Comparison of ENCODE assay signal across 2 cellular contexts in the genomic region with DNA sequence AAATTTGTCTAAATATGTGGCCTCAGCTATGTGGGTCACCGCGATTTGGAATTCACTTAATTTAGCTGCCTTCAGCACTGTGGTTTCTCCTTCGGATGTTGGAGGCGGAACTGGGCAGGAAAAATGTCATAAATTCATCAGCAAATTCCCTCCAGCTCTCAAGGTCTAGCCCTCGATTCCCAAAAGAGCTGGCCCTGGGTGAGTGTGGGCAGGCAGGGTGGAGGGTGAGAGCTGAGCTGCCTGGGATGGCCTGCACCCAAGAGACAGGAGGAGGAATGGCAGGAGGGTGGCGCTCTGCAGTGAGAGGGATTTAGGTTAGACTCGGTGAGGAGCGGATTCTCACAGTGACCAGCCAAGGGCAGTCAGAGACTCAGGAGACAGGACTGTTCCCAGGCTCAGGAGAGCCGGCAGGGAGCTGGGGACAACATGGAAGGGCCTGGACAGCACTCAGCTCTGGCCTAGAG.
TF ChIP-seq lines count a peak whose summit lies in the region.

No MANE protein-coding gene starts in this region.

TF ChIP-seq in SK-N-SH, 30 proteins besides CTCF, POLR2A, EP300 and RAD21:
- TF ChIP-seq POLR2AphosphoS5 (IDR thresholded peaks at IDR 0.05; ENCODE audit: low read depth, low read length), result no peak
- TF ChIP-seq NRF1 (IDR thresholded peaks at IDR 0.05; ENCODE audit: low read depth, low read length), result no peak
- TF ChIP-seq FOSL2 (IDR thresholded peaks at IDR 0.05; ENCODE audit: borderline replicate concordance, low read depth), result no peak
- TF ChIP-seq CHD2 (IDR thresholded peaks at IDR 0.05; ENCODE audit: low read length, partially characterized antibody), result no peak
- no peak for TF ChIP-seq EZH2phosphoT487 (IDR thresholded peaks at IDR 0.05; ENCODE audit: borderline replicate concordance, low read depth)
- no peak for TF ChIP-seq RFX5 (IDR thresholded peaks at IDR 0.05; ENCODE audit: low read length)
- TF ChIP-seq, protein P1, sequence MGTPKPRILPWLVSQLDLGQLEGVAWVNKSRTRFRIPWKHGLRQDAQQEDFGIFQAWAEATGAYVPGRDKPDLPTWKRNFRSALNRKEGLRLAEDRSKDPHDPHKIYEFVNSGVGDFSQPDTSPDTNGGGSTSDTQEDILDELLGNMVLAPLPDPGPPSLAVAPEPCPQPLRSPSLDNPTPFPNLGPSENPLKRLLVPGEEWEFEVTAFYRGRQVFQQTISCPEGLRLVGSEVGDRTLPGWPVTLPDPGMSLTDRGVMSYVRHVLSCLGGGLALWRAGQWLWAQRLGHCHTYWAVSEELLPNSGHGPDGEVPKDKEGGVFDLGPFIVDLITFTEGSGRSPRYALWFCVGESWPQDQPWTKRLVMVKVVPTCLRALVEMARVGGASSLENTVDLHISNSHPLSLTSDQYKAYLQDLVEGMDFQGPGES (IDR thresholded peaks at IDR 0.05; ENCODE audit: low read depth, low read length), result no peak
- no peak for TF ChIP-seq JUND (IDR thresholded peaks at IDR 0.05)
- TF ChIP-seq MAX (IDR thresholded peaks at IDR 0.05; ENCODE audit: low read depth), result no peak
- TF ChIP-seq SIN3A (IDR thresholded peaks at IDR 0.05; ENCODE audit: borderline replicate concordance, low read depth, low read length), result no peak
- TF ChIP-seq MEF2A (IDR thresholded peaks at IDR 0.05; ENCODE audit: borderline replicate concordance, low read depth), result no peak
- TF ChIP-seq, protein P2, sequence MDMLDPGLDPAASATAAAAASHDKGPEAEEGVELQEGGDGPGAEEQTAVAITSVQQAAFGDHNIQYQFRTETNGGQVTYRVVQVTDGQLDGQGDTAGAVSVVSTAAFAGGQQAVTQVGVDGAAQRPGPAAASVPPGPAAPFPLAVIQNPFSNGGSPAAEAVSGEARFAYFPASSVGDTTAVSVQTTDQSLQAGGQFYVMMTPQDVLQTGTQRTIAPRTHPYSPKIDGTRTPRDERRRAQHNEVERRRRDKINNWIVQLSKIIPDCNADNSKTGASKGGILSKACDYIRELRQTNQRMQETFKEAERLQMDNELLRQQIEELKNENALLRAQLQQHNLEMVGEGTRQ (IDR thresholded peaks at IDR 0.05; ENCODE audit: borderline replicate concordance, low read depth, low read length), result no peak
- no peak for TF ChIP-seq TEAD4 (IDR thresholded peaks at IDR 0.05; ENCODE audit: borderline replicate concordance, insufficient read depth)
- no peak for TF ChIP-seq SMC3 (IDR thresholded peaks at IDR 0.05; ENCODE audit: low read depth, low read length)
- TF ChIP-seq ZBTB33 (IDR thresholded peaks at IDR 0.05; ENCODE audit: borderline replicate concordance, low read depth), result no peak
- TF ChIP-seq FOXJ3 (CRISPR knock-in tag; IDR thresholded peaks at IDR 0.05), result no peak
- no peak for TF ChIP-seq MXI1 (IDR thresholded peaks at IDR 0.05; ENCODE audit: low read depth, low read length)
- no peak for TF ChIP-seq TAF1 (IDR thresholded peaks at IDR 0.05; ENCODE audit: borderline replicate concordance, low read depth, low read length)

TF ChIP-seq in H1, 55 proteins besides CTCF, POLR2A, EP300 and RAD21:
- TF ChIP-seq JUN (IDR thresholded peaks at IDR 0.05; ENCODE audit: low read depth, low read length), result no peak
- TF ChIP-seq, protein P3, sequence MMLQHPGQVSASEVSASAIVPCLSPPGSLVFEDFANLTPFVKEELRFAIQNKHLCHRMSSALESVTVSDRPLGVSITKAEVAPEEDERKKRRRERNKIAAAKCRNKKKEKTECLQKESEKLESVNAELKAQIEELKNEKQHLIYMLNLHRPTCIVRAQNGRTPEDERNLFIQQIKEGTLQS (IDR thresholded peaks at IDR 0.05; ENCODE audit: insufficient read depth, low read depth, low read length), result no peak
- no peak for TF ChIP-seq SP4 (IDR thresholded peaks at IDR 0.05; ENCODE audit: low read length)
- TF ChIP-seq PHF8 (conservative IDR thresholded peaks at IDR 0.05; ENCODE audit: low read depth, low read length), result no peak
- TF ChIP-seq SP1 (IDR thresholded peaks at IDR 0.05; ENCODE audit: low read depth, low read length), result no peak
- TF ChIP-seq CTBP2 (IDR thresholded peaks at IDR 0.05; ENCODE audit: borderline replicate concordance, insufficient read depth, insufficient read length, low read length), result no peak
- TF ChIP-seq EGR1 (IDR thresholded peaks at IDR 0.05; ENCODE audit: borderline replicate concordance, low read depth, low read length), result no peak
- no peak for TF ChIP-seq CBX8 (IDR thresholded peaks at IDR 0.05; ENCODE audit: borderline replicate concordance, low read depth, low read length)
- no peak for TF ChIP-seq CEBPB (IDR thresholded peaks at IDR 0.05; ENCODE audit: low read depth, low read length)
